ENCODE assay signal across 9 cellular contexts in the genomic region with DNA sequence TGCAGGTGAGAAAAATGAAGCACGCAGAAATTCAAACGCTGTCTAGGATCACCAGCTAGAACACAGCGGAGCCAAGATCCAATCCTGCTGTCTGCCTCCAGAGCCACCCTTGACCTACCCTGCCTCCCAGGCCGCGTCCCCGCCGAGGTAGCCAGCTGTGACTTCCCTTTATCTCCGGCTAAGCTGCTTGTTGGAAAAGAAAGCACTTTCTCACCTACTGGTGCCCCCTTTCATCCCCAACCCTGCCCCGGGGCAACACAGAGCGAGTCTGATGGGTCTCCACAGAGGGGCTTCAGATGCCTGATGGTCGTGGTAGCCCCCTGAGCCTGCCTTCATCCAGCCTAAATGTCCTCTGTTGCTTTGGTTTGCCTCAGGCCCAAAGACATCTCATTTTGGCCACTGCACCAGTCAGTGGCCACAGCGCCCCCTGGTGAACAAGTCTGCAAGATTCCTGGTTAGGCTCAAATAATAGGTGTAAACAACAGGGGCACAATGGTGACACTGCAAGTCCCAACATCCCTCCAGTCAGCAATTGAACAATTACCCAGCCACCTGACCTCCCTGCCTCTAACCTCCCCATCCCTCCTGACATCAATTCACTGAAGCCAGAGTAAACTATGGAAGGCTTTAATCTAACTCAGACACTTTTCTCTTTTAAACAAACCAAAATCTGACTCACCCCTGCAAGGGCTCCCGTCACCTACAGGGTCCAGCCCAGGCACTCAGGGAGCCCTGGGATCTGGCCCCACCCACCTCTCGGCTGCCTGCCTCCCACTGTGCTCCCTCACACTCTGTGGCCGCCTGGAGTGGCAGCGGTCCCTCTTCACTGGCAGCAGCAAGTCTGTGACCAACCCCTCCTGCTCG. TPM values are rescaled to one million over a fixed set of nuclear protein-coding genes. Genes with fewer than 3 reads are reported as not detected.
DNase-seq lines count a peak whose midpoint lies in the region; ATAC-seq and TF ChIP-seq lines count a peak whose summit lies in the region.
"Had no signal": no experiment of that assay in that cellular context is flagged by ENCODE, and none has a peak within 500 bp of the region (broad histone marks: within the 10 kb centered on the region; RNA-seq: fewer than 3 reads in every experiment).

No MANE protein-coding gene starts in this region.

- peaks cover 30% of the 10 kb centered on the region for H3K36me3 Mint-ChIP-seq in activated T-helper 17 cell treated with anti-CD3 and anti-CD28 coated beads, Interleukin-2, amount 50 U/mL, for 72 hours (ENCODE audit: low read depth)
- H3K36me3 Mint-ChIP-seq in osteocyte (ENCODE audit: unreplicated experiment): peaks cover 18% of the 10 kb centered on the region

- 62 to 93% methylated on average over 3 to 17 of the region's 17 CpGs for WGBS in transverse colon (ENCODE audit: low coverage in 1 of 2), 2 donors

- peak overlapping the region; percentile 31 for H3K27ac Mint-ChIP-seq in activated T-helper 17 cell treated with anti-CD3 and anti-CD28 coated beads, Interleukin-2, amount 50 U/mL, for 72 hours
- peak overlapping the region; percentile 73 for H3K27ac Mint-ChIP-seq in osteocyte (ENCODE audit: unreplicated experiment)

- in situ Hi-C loops in transverse colon (cut with MboI; ENCODE audit: low pct_ligation_motif_present in 1 of 4, low pct_unique_long_range_greater_than_20kb in 1 of 4, low sequenced_read_pairs in 3 of 4): loop anchor here in 2 of 4 donors (10.0 to 25.0 kb wide), 3 partner anchors 55 to 165 kb away; partner anchors contain the start of genes GNB5 (in 1 of the 2) and LEO1 (in 1 of the 2)

- no peaks in the 10 kb centered on the region for H3K27me3 Mint-ChIP-seq in activated T-helper 17 cell treated with anti-CD3 and anti-CD28 coated beads, Interleukin-2, amount 50 U/mL, for 72 hours
- no peaks in the 10 kb centered on the region for H3K27me3 Mint-ChIP-seq in osteocyte (ENCODE audit: unreplicated experiment)

- TF ChIP-seq CTCF in fibroblast of villous mesenchyme (IDR thresholded peaks at IDR 0.05; ENCODE audit: insufficient read depth, low read depth, low read length) (peak; percentile 85), osteocyte (IDR thresholded peaks at IDR 0.05) (peak; percentile 79), transverse colon (IDR thresholded peaks at IDR 0.05) (peak; percentile 76 to 83 (median 81))

- no peaks in the 10 kb centered on the region for H3K9me3 ChIP-seq in transverse colon

- no peaks in the 10 kb centered on the region for H3K9me3 Mint-ChIP-seq in activated T-helper 17 cell treated with anti-CD3 and anti-CD28 coated beads, Interleukin-2, amount 50 U/mL, for 72 hours
- no peaks in the 10 kb centered on the region for H3K9me3 Mint-ChIP-seq in osteocyte (ENCODE audit: unreplicated experiment)

- no peak for TF ChIP-seq POLR2A in transverse colon (IDR thresholded peaks at IDR 0.05)

- intact Hi-C loops in transverse colon (cut with DNase I; ENCODE audit: low total_unique reads): loop anchor here (2.0 kb wide), 1 partner anchor 29 kb away; no protein-coding TSS in a partner anchor

- ATAC-seq in HG03442 (IDR thresholded peaks at IDR 0.05; ENCODE audit: unreplicated experiment): peak; percentile 53
- ATAC-seq in activated T-helper 17 cell treated with anti-CD3 and anti-CD28 coated beads, Interleukin-2, amount 50 U/mL, for 72 hours (replicated peaks): peak; percentile 67

- H3K27ac ChIP-seq in transverse colon: no peak overlapping the region

- no peaks in the 10 kb centered on the region for H3K27me3 ChIP-seq in transverse colon

- no peak overlapping the region for H3K4me3 ChIP-seq in fibroblast of villous mesenchyme (ENCODE audit: low read depth, low read length)
- no peak overlapping the region for H3K4me3 ChIP-seq in transverse colon

- no peak for TF ChIP-seq EP300 in transverse colon (IDR thresholded peaks at IDR 0.05; ENCODE audit: low read depth)

- H3K4me1 ChIP-seq in transverse colon: peaks cover 17 to 29% (median 21%) of the 10 kb centered on the region in 4 donors

- H3K4me1 Mint-ChIP-seq in activated T-helper 17 cell treated with anti-CD3 and anti-CD28 coated beads, Interleukin-2, amount 50 U/mL, for 72 hours: peaks cover 6% of the 10 kb centered on the region
- peaks cover 36% of the 10 kb centered on the region for H3K4me1 Mint-ChIP-seq in osteocyte (ENCODE audit: unreplicated experiment)

- DNase-seq in DMS 273 (lab: John Stamatoyannopoulos, UW; ENCODE audit: unreplicated experiment) (peak; percentile 73), DMS 273 treated with DMSO at 0.1 percent for 48 hours (lab: John Stamatoyannopoulos, UW) (no peak), RPMI8226 (peak; percentile 81), fibroblast of villous mesenchyme (ENCODE audit: low read depth) (peak; percentile 80), osteocyte (ENCODE audit: extremely low spot score, unreplicated experiment) (no peak), transverse colon (peak; percentile 83)

- H3K36me3 ChIP-seq in transverse colon: no peaks in the 10 kb centered on the region

- no peak overlapping the region for H3K4me3 Mint-ChIP-seq in activated T-helper 17 cell treated with anti-CD3 and anti-CD28 coated beads, Interleukin-2, amount 50 U/mL, for 72 hours
- no peak overlapping the region for H3K4me3 Mint-ChIP-seq in osteocyte (ENCODE audit: unreplicated experiment)

RNA-seq across cellular contexts. Expression of gene BCL2L10, which starts 27.3 kb away (rescaled TPM):
- total RNA-seq in activated T-helper 17 cell treated with anti-CD3 and anti-CD28 coated beads, Interleukin-2, amount 50 U/mL, for 72 hours: not detected
- 0.64 and 3.5 TPM in 2 replicates for total RNA-seq in fibroblast of villous mesenchyme
- not detected in 2 replicates for total RNA-seq in osteocyte
- total RNA-seq in transverse colon: 1 to 10 TPM in 2 of 4 donors, not detected in 2; 1.7 to 5.3 TPM
- total RNA-seq: skeletal muscle tissue had no signal

RNA-seq across cellular contexts. Expression of gene GNB5, which starts 51.4 kb away (rescaled TPM):
- 10 to 100 TPM; 19.5 to 21.9 TPM for total RNA-seq in activated T-helper 17 cell treated with anti-CD3 and anti-CD28 coated beads, Interleukin-2, amount 50 U/mL, for 72 hours
- total RNA-seq in fibroblast of villous mesenchyme (56.0 and 58.3 TPM in 2 replicates), osteocyte (34.0 and 34.5 TPM in 2 replicates), transverse colon (10 to 100 TPM in 2 of 4 donors, 1 to 10 TPM in 1, under 1 TPM in 1; 0.60 to 12.7 (median 7.8) TPM)

Comparison
In these comparisons a context has a peak if more than half of its experiments do, and no peak if none do; other contexts are left out.
1. DNase-seq: peak in DMS 273 (single experiment), RPMI8226 (single experiment), fibroblast of villous mesenchyme (single experiment) and transverse colon (single experiment); none in DMS 273 treated with DMSO at 0.1 percent for 48 hours (single experiment) and osteocyte (single experiment).
2. Peak in every context shown above with its lines, with median percentiles within 50 percentile points of each other: CTCF ChIP-seq.